In genomic region chr21:34889537-34890257, GRCh38 we compare ENCODE assay signal across 8 cellular contexts.
DNase-seq lines count a peak whose midpoint lies in the region; ATAC-seq and TF ChIP-seq lines count a peak whose summit lies in the region.

No MANE protein-coding gene starts in this region.

- peaks cover 98% of the 10 kb centered on the region for H3K27me3 ChIP-seq in WERI-Rb-1 (ENCODE audit: insufficient read depth, low read depth, severe bottlenecking)

- H3K27ac ChIP-seq in WERI-Rb-1: no peak overlapping the region
- peak overlapping the region; percentile 26 for H3K27ac ChIP-seq in caudate nucleus (ENCODE audit: low read depth, low read length)

- DNase-seq in NCI-H2081 (lab: John Stamatoyannopoulos, UW) (peak; percentile 53 to 54), NCI-H2081 treated with DMSO at 0.1 percent for 48 hours (lab: John Stamatoyannopoulos, UW) (no peak), NCI-H146 (lab: John Stamatoyannopoulos, UW) (peak; percentile 76), WERI-Rb-1 (peak; percentile 16), caudate nucleus (lab: John Stamatoyannopoulos, UW) (peak in 13 of 61 donors; percentile 18 to 62 (median 37)), left colon (peak; percentile 83 to 87)
- DNase-seq in stimulated activated CD4-positive, alpha-beta T cell treated with anti-CD3 and anti-CD28 coated beads, Interleukin-4, amount 100 ng/mL, for 1 hour: peak; percentile 82

- intact Hi-C loops in left colon (cut with DNase I, micrococcal nuclease): loop anchor here in 1 of 2 donors (5.0 to 10.0 kb wide), 2 partner anchors 145 to 513 kb away; no protein-coding TSS in a partner anchor

- peak overlapping the region; percentile 24 for H3K4me3 ChIP-seq in WERI-Rb-1 (ENCODE audit: low read depth, low read length)

- peaks cover 47% of the 10 kb centered on the region for H3K9me3 ChIP-seq in WERI-Rb-1 (ENCODE audit: severe bottlenecking)

- peak; percentile 54 for TF ChIP-seq CTCF in WERI-Rb-1 (IDR thresholded peaks at IDR 0.05; ENCODE audit: low read depth, low read length)

- ATAC-seq in HG02759 (IDR thresholded peaks at IDR 0.05; ENCODE audit: unreplicated experiment) (peak; percentile 42), left colon (peak; percentile 58)

- H3K36me3 ChIP-seq in WERI-Rb-1: no peaks in the 10 kb centered on the region
